ENCODE assay signal across 16 cellular contexts in the genomic region with DNA sequence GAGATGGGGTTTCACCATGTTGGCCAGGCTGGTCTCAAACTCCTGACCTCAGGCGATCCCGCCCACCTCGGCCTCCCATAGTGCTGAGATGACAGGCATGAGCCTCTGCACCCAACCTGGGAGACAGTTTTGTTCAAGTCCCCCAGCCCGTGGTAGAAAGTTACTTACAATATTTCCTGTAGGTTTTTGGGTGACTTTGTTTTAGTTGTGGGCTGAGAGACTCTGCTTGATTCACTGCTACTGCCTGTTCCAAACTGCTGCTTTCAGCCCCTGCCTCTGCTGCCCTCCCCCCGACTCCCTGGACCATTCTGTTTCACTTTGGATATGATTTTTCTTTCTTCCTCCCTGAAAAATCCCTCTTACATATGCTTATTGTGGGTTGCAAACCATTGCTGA. TPM values are rescaled to one million over a fixed set of nuclear protein-coding genes. Genes with fewer than 3 reads are reported as not detected.
DNase-seq lines count a peak whose midpoint lies in the region; ATAC-seq and TF ChIP-seq lines count a peak whose summit lies in the region.
"Had no signal": no experiment of that assay in that cellular context is flagged by ENCODE, and none has a peak within 500 bp of the region (broad histone marks: within the 10 kb centered on the region; RNA-seq: fewer than 3 reads in every experiment).

No MANE protein-coding gene starts in this region.

- DNase-seq in activated naive CD4-positive, alpha-beta T cell treated with anti-CD3 and anti-CD28 coated beads for 36 hours, result peak; percentile 71
- DNase-seq in activated naive CD4-positive, alpha-beta T cell (lab: John Stamatoyannopoulos, UW), result no peak
- peak; percentile 42 for DNase-seq in activated naive CD4-positive, alpha-beta T cell treated with anti-CD3 and anti-CD28 coated beads, Interleukin-2, amount 10 ng/mL, durations not matched to agents 7 days and 5 days
- DNase-seq in stimulated activated naive CD8-positive, alpha-beta T cell treated with anti-CD3 and anti-CD28 coated beads, Interleukin-15, Interleukin-2, amounts not matched to agents 100 U/mL and 50 U/mL, for 24 hours, result no peak
- DNase-seq in ascending aorta (ENCODE audit: low spot score in 2 of 2) (no peak), psoas muscle (no peak), NCI-H1694 (lab: John Stamatoyannopoulos, UW) (no peak)
- DNase-seq: GDM1, head of caudate nucleus, mammary epithelial cell, naive B cell, NCI-H187, NCI-H510A, OCI-M1 had no signal

- TF ChIP-seq CTCF in ascending aorta (IDR thresholded peaks at IDR 0.05) (no peak), psoas muscle (IDR thresholded peaks at IDR 0.05) (no peak)

- CTCF ChIA-PET in activated naive CD4-positive, alpha-beta T cell treated with anti-CD3 and anti-CD28 coated beads for 36 hours (lab: Charles Lee), result interaction anchor here (2.0 kb wide), 1 partner anchor 8 kb away, joined by 6 read pairs; no protein-coding TSS in a partner anchor
- CTCF ChIA-PET in activated naive CD4-positive, alpha-beta T cell treated with anti-CD3 and anti-CD28 coated beads, Interleukin-2, amount 10 ng/mL, durations not matched to agents 7 days and 5 days (lab: Charles Lee), result interaction anchor here (1.0 kb wide), 1 partner anchor 76 kb away, joined by 3 read pairs; no protein-coding TSS in a partner anchor

- ATAC-seq in HG02610 (IDR thresholded peaks at IDR 0.05; ENCODE audit: unreplicated experiment) (peak; percentile 68), psoas muscle (no peak)
- peak; percentile 33 for ATAC-seq in stimulated activated naive CD8-positive, alpha-beta T cell treated with anti-CD3 and anti-CD28 coated beads, Interleukin-15, Interleukin-2, amounts not matched to agents 100 U/mL and 50 U/mL, for 24 hours

- peaks cover 48% of the 10 kb centered on the region for H3K4me1 Mint-ChIP-seq in activated naive CD4-positive, alpha-beta T cell treated with anti-CD3 and anti-CD28 coated beads for 36 hours (ENCODE audit: low read depth)
- peaks cover 74% of the 10 kb centered on the region for H3K4me1 Mint-ChIP-seq in activated naive CD4-positive, alpha-beta T cell treated with anti-CD3 and anti-CD28 coated beads, Interleukin-2, amount 10 ng/mL, durations not matched to agents 7 days and 5 days
- H3K4me1 Mint-ChIP-seq: naive B cell had no signal

- WGBS in psoas muscle, 3 donors, result 86 to 90% (median 90%) methylated on average over 5 of the region's 5 CpGs

- H3K27me3 ChIP-seq in ascending aorta (no peaks in the 10 kb centered on the region), psoas muscle (ENCODE audit: insufficient read depth in 3 of 3, low read length in 2 of 3) (no peaks in the 10 kb centered on the region)

- intact Hi-C loops in activated naive CD4-positive, alpha-beta T cell treated with anti-CD3 and anti-CD28 coated beads for 36 hours (cut with micrococcal nuclease), result loop anchor here (1.0 kb wide), 2 partner anchors 8 kb away; no protein-coding TSS in a partner anchor
- intact Hi-C loops in ascending aorta (cut with DNase I), result no loop called here
- intact Hi-C loops in psoas muscle (cut with DNase I), result no loop called here

- H3K4me1 ChIP-seq in ascending aorta (peaks cover under 1 to 10% of the 10 kb centered on the region in 2 donors), psoas muscle (no peaks in the 10 kb centered on the region)
- H3K4me1 ChIP-seq: HAP-1 had no signal

- no peaks in the 10 kb centered on the region for H3K36me3 Mint-ChIP-seq in activated naive CD4-positive, alpha-beta T cell treated with anti-CD3 and anti-CD28 coated beads for 36 hours (ENCODE audit: low read depth)
- H3K36me3 Mint-ChIP-seq in activated naive CD4-positive, alpha-beta T cell treated with anti-CD3 and anti-CD28 coated beads, Interleukin-2, amount 10 ng/mL, durations not matched to agents 7 days and 5 days, result peaks cover 1% of the 10 kb centered on the region

- peak overlapping the region; percentile 12 for H3K27ac Mint-ChIP-seq in activated naive CD4-positive, alpha-beta T cell treated with anti-CD3 and anti-CD28 coated beads for 36 hours
- peak overlapping the region; percentile 86 for H3K27ac Mint-ChIP-seq in activated naive CD4-positive, alpha-beta T cell treated with anti-CD3 and anti-CD28 coated beads, Interleukin-2, amount 10 ng/mL, durations not matched to agents 7 days and 5 days
- H3K27ac Mint-ChIP-seq: naive B cell had no signal

- H3K36me3 ChIP-seq in ascending aorta, result no peaks in the 10 kb centered on the region
- no peaks in the 10 kb centered on the region for H3K36me3 ChIP-seq in psoas muscle (ENCODE audit: insufficient read depth in 1 of 2, low read depth in 1 of 2)
- H3K36me3 ChIP-seq: HAP-1 had no signal

- H3K4me3 Mint-ChIP-seq in activated naive CD4-positive, alpha-beta T cell treated with anti-CD3 and anti-CD28 coated beads for 36 hours, result peak overlapping the region; percentile 32
- peak overlapping the region; percentile 3 for H3K4me3 Mint-ChIP-seq in activated naive CD4-positive, alpha-beta T cell treated with anti-CD3 and anti-CD28 coated beads, Interleukin-2, amount 10 ng/mL, durations not matched to agents 7 days and 5 days
- H3K4me3 Mint-ChIP-seq: naive B cell had no signal

- H3K4me3 ChIP-seq in ascending aorta, result no peak overlapping the region
- H3K4me3 ChIP-seq in psoas muscle, result no peak overlapping the region
- H3K4me3 ChIP-seq: HAP-1 had no signal

- H3K9me3 ChIP-seq in ascending aorta (no peaks in the 10 kb centered on the region), psoas muscle (no peaks in the 10 kb centered on the region)
- H3K9me3 ChIP-seq: HAP-1 had no signal

- no peaks in the 10 kb centered on the region for H3K27me3 Mint-ChIP-seq in activated naive CD4-positive, alpha-beta T cell treated with anti-CD3 and anti-CD28 coated beads for 36 hours (ENCODE audit: low read depth)
- H3K27me3 Mint-ChIP-seq in activated naive CD4-positive, alpha-beta T cell treated with anti-CD3 and anti-CD28 coated beads, Interleukin-2, amount 10 ng/mL, durations not matched to agents 7 days and 5 days, result peaks cover 5% of the 10 kb centered on the region

- no peaks in the 10 kb centered on the region for H3K9me3 Mint-ChIP-seq in activated naive CD4-positive, alpha-beta T cell treated with anti-CD3 and anti-CD28 coated beads for 36 hours
- H3K9me3 Mint-ChIP-seq in activated naive CD4-positive, alpha-beta T cell treated with anti-CD3 and anti-CD28 coated beads, Interleukin-2, amount 10 ng/mL, durations not matched to agents 7 days and 5 days, result peaks cover 3% of the 10 kb centered on the region

- no peak overlapping the region for H3K27ac ChIP-seq in ascending aorta
- no peak overlapping the region for H3K27ac ChIP-seq in psoas muscle

RNA-seq across cellular contexts. Expression of a gene that starts 13.4 kb away (rescaled TPM):
- total RNA-seq in activated naive CD4-positive, alpha-beta T cell treated with anti-CD3 and anti-CD28 coated beads for 36 hours, result 10 to 100 TPM; 51.9 to 63.1 TPM
- 73.1 TPM for total RNA-seq in ascending aorta
- total RNA-seq in psoas muscle, result 10 to 100 TPM; 29.1 to 48.1 (median 41.4) TPM
- 10 to 100 TPM in 1 of 3 donors, 1 to 10 TPM in 2; 5.2 to 11.7 (median 5.4) TPM for polyA plus RNA-seq in psoas muscle

Comparison
In these comparisons a context has a peak if more than half of its experiments do, and no peak if none do; other contexts are left out.
1. DNase-seq: peak in activated naive CD4-positive, alpha-beta T cell treated with anti-CD3 and anti-CD28 coated beads for 36 hours (single experiment) and activated naive CD4-positive, alpha-beta T cell treated with anti-CD3 and anti-CD28 coated beads, Interleukin-2, amount 10 ng/mL, durations not matched to agents 7 days and 5 days (single experiment); none in activated naive CD4-positive, alpha-beta T cell (0 of 4), stimulated activated naive CD8-positive, alpha-beta T cell treated with anti-CD3 and anti-CD28 coated beads, Interleukin-15, Interleukin-2, amounts not matched to agents 100 U/mL and 50 U/mL, for 24 hours (single experiment), ascending aorta (0 of 2), psoas muscle (0 of 2) and NCI-H1694 (single experiment).
2. ATAC-seq: peak in HG02610 (single experiment) and stimulated activated naive CD8-positive, alpha-beta T cell treated with anti-CD3 and anti-CD28 coated beads, Interleukin-15, Interleukin-2, amounts not matched to agents 100 U/mL and 50 U/mL, for 24 hours (single experiment); none in psoas muscle (0 of 4).